In the genomic region with DNA sequence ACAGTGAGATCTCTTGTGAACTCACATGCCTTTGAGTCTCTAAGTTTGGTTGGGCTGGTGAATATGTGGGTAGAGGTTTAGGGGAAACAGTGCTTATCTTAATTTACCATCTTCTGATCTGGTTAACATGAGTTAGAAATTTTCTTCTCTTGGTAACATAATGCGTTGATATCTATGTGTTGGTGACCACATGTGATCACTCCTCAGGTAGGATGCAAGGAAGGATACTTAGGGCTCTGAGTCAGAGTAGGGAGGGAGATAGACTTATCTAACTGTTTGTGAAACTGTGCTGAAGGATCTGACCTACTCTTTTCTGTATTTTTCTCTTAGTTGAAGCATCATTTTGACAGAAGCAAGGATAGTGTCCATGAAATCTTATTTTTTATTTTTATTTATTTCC, we compare ENCODE assay signal across 26 cellular contexts. TPM values are rescaled to one million over a fixed set of nuclear protein-coding genes. Genes with fewer than 3 reads are reported as not detected.
"Had no signal": no experiment of that assay in that cellular context is flagged by ENCODE, and none has a peak within 500 bp of the region (broad histone marks: within the 10 kb centered on the region; RNA-seq: fewer than 3 reads in every experiment).

No MANE protein-coding gene starts in this region.

- H3K4me1 Mint-ChIP-seq: neural progenitor cell had no signal

- H3K27ac Mint-ChIP-seq: nephron, neural progenitor cell, progenitor cell of endocrine pancreas, type B pancreatic cell had no signal

- ATAC-seq: heart right ventricle, left ventricle myocardium superior, lower lobe of right lung, right lobe of liver had no signal

- H3K27me3 Mint-ChIP-seq: progenitor cell of endocrine pancreas, type B pancreatic cell had no signal

- DNase-seq: dermis blood vessel endothelial cell; effector memory CD4-positive, alpha-beta T cell; erythroblast; esophagus squamous epithelium; foreskin melanocyte; glutamatergic neuron; heart right ventricle; hippocampal formation; islet precursor cell; kidney glomerular epithelial cell; left ventricle myocardium superior; lower lobe of right lung; right lobe of liver; small intestine; stimulated activated CD4-positive, alpha-beta T cell treated with anti-CD3 and anti-CD28 coated beads, Interleukin-15, amount 100 ng/mL, for 24 hours; stimulated activated CD4-positive, alpha-beta T cell treated with anti-CD3 and anti-CD28 coated beads, Interleukin-2, amount 100 ng/mL, for 48 hours; stimulated activated naive CD4-positive, alpha-beta T cell; substantia nigra; testis; tibial artery had no signal

- H3K9me3 Mint-ChIP-seq: nephron, neural progenitor cell, type B pancreatic cell had no signal

- H3K4me3 Mint-ChIP-seq: nephron, neural progenitor cell, type B pancreatic cell had no signal

RNA-seq across cellular contexts. Expression of gene GSG1, which starts 36.1 kb away (rescaled TPM):
- total RNA-seq: dermis blood vessel endothelial cell, esophagus squamous epithelium, heart right ventricle, left ventricle myocardium superior, lower lobe of right lung, mesenteric fat pad, right lobe of liver had no signal
- polyA plus RNA-seq: heart right ventricle, urinary bladder had no signal
